12 cellular contexts compared by ENCODE assay signal in genomic region chr22:30210235-30210831, GRCh38. TPM values are rescaled to one million over a fixed set of nuclear protein-coding genes. Genes with fewer than 3 reads are reported as not detected.
DNase-seq lines count a peak whose midpoint lies in the region; ATAC-seq and TF ChIP-seq lines count a peak whose summit lies in the region.
"Had no signal": no experiment of that assay in that cellular context is flagged by ENCODE, and none has a peak within 500 bp of the region (broad histone marks: within the 10 kb centered on the region; RNA-seq: fewer than 3 reads in every experiment).

No MANE protein-coding gene starts in this region.

- no peaks in the 10 kb centered on the region for H3K36me3 ChIP-seq in brain microvascular endothelial cell (replicated peaks)
- H3K36me3 ChIP-seq in mesodermal cell (ENCODE audit: control insufficient read depth, insufficient read depth, low read length) = no peaks in the 10 kb centered on the region
- H3K36me3 ChIP-seq: adrenal gland had no signal

- no peaks in the 10 kb centered on the region for H3K27me3 ChIP-seq in brain microvascular endothelial cell (replicated peaks)
- H3K27me3 ChIP-seq: adrenal gland had no signal

- H3K4me1 ChIP-seq in mesodermal cell (ENCODE audit: control insufficient read depth, insufficient read depth, low read length, poor library complexity, severe bottlenecking) = peaks cover 56% of the 10 kb centered on the region

- no peak for ATAC-seq in HG03520 (IDR thresholded peaks at IDR 0.05; ENCODE audit: unreplicated experiment)
- no peak for ATAC-seq in GM21619 (IDR thresholded peaks at IDR 0.05; ENCODE audit: unreplicated experiment)

- 66 to 81% methylated on average over 12 to 16 of the region's 16 CpGs for WGBS in mesodermal cell (ENCODE audit: insufficient coverage in 2 of 2), 2 experiments

- peak overlapping the region; percentile 100 for H3K27ac ChIP-seq in brain microvascular endothelial cell
- H3K27ac ChIP-seq in mesodermal cell (ENCODE audit: low read depth, low read length, severe bottlenecking) = peak overlapping the region; percentile 78

- H3K4me3 ChIP-seq in brain microvascular endothelial cell (ENCODE audit: low read depth, low read length) (no peak overlapping the region), mesodermal cell (ENCODE audit: extremely low read depth, insufficient read depth, low read length, poor library complexity, severe bottlenecking) (no peak overlapping the region)
- H3K4me3 ChIP-seq: adrenal gland had no signal

- no peaks in the 10 kb centered on the region for H3K9me3 ChIP-seq in mesodermal cell (ENCODE audit: control insufficient read depth, low read length)
- H3K9me3 ChIP-seq: adrenal gland had no signal

- no peak for TF ChIP-seq CTCF in brain microvascular endothelial cell (IDR thresholded peaks at IDR 0.05; ENCODE audit: low read depth, low read length, missing control alignments)

- in situ Hi-C loops in brain microvascular endothelial cell (cut with HindIII; ENCODE audit: low pct_ligation_motif_present, low sequenced_read_pairs) = no loop called here

- DNase-seq in 8988T = peak; percentile 47
- DNase-seq in HT-29 (ENCODE audit: low spot score) = peak; percentile 87
- DNase-seq in brain microvascular endothelial cell = peak; percentile 81
- DNase-seq in DMS153 (lab: John Stamatoyannopoulos, UW) = no peak
- no peak for DNase-seq in activated gamma-delta T cell treated with Interleukin-2 at 50 U/mL for 16 hours
- DNase-seq: activated B cell treated with CpG ODN at 0.5 μM for 24 hours, occipital lobe had no signal

RNA-seq across cellular contexts. Expression of gene LIF, which starts 36.2 kb away (rescaled TPM):
- 48.5 and 50.2 TPM in 2 replicates for total RNA-seq in HT-29 (2014; rRNA removed; shearing (Covaris generic))
- 1.5 TPM for polyA plus RNA-seq in mesodermal cell (2013, experiment 1 of 2)
- 0.61 TPM for polyA plus RNA-seq in mesodermal cell (2013, experiment 2 of 2)
- total RNA-seq: frontal cortex, occipital lobe had no signal

RNA-seq across cellular contexts. Expression of gene OSM, which starts 56.3 kb away (rescaled TPM):
- total RNA-seq in HT-29 (2014; rRNA removed; shearing (Covaris generic)) = not detected in 2 replicates
- polyA plus RNA-seq in mesodermal cell (2013, experiment 1 of 2) = not detected
- polyA plus RNA-seq in mesodermal cell (2013, experiment 2 of 2) = not detected

Comparison
In these comparisons a context has a peak if more than half of its experiments do, and no peak if none do; other contexts are left out.
1. DNase-seq: peak in 8988T (single experiment), HT-29 (single experiment) and brain microvascular endothelial cell (single experiment); none in DMS153 (single experiment) and activated gamma-delta T cell treated with Interleukin-2 at 50 U/mL for 16 hours (single experiment).